In genomic region chr3:133396906-133397305, GRCh38 we compare ENCODE assay signal across 9 cellular contexts. TPM values are rescaled to one million over a fixed set of nuclear protein-coding genes. Genes with fewer than 3 reads are reported as not detected.
"Had no signal": no experiment of that assay in that cellular context is flagged by ENCODE, and none has a peak within 500 bp of the region (broad histone marks: within the 10 kb centered on the region; RNA-seq: fewer than 3 reads in every experiment).

No MANE protein-coding gene starts in this region.

- DNase-seq: H9, HCEC 1CT, KBM-7 had no signal

- H3K9me3 Mint-ChIP-seq: GM23338, H9 had no signal

- H3K27me3 Mint-ChIP-seq: IgD-negative memory B cell had no signal

- H3K27ac ChIP-seq: HL-60 had no signal

- H3K4me1 Mint-ChIP-seq: GM23338, H9 had no signal

- H3K36me3 Mint-ChIP-seq: IgD-negative memory B cell had no signal

- H3K27ac Mint-ChIP-seq: GM23338, H9, IgD-negative memory B cell had no signal

- ATAC-seq: GM23338, HepG2 had no signal

- H3K4me3 Mint-ChIP-seq: GM23338, H9, IgD-negative memory B cell had no signal

- H3K4me3 ChIP-seq: GM23338 had no signal

RNA-seq across cellular contexts. Expression of gene BFSP2, which starts 3.0 kb away (rescaled TPM):
- total RNA-seq: GM23338, H1, H9, HepG2, HT1080 had no signal
- polyA plus RNA-seq: GM23338, H1, HepG2 had no signal
